ENCODE assay signal across 7 cellular contexts in the genomic region with DNA sequence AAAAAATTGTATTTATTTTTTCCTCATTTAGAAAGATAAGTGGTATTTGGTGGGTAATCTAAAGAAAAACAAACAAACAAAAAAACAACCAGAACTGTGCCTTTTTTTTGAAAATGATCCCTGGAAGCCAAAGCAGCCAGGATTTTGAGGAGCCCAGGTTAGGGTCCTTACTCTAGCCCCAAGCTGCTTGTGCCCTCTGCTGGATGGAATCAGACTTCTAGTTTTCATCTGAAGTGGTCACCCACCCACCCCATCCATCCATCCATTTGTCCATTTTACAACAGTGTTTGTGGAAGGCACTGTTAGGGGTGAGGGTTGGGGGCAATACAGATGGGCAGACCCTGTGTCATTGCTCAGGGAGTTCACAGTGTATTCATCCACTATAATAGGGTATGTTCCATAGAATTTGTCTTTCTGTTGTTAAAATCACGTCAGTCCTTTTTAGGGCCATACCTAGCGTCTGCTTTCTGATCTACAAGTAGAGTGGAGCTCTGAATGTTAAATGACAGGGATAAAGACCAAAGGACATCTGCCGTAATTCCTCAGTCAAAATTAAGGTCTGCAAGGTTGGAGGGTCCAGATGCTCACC. TPM values are rescaled to one million over a fixed set of nuclear protein-coding genes. Genes with fewer than 3 reads are reported as not detected.
DNase-seq lines count a peak whose midpoint lies in the region; ATAC-seq, FAIRE-seq and TF ChIP-seq lines count a peak whose summit lies in the region.

No MANE protein-coding gene starts in this region.

- H2AK5ac ChIP-seq in H1 (ENCODE audit: low read depth, low read length): no peak overlapping the region

- TF ChIP-seq CTCF in GM20000 (IDR thresholded peaks at IDR 0.05; ENCODE audit: extremely low read depth, missing control alignments): peak; percentile 28
- TF ChIP-seq CTCF in H1 (IDR thresholded peaks at IDR 0.05; ENCODE audit: control extremely low read depth in 1 of 3, insufficient read depth in 1 of 3, low read depth in 1 of 3, low read length in 3 of 3): peak; percentile 59 to 90 (median 83)
- TF ChIP-seq CTCF in left lung (IDR thresholded peaks at IDR 0.05): peak in 1 of 2 donors; percentile 15

- no peak overlapping the region for H3K56ac ChIP-seq in H1 (replicated peaks; ENCODE audit: insufficient read length, low read depth, low read length)

- no peak overlapping the region for H2BK15ac ChIP-seq in H1 (ENCODE audit: low read length)

- intact Hi-C loops in left lung (cut with DNase I): loop anchor here in 1 of 2 donors (5.0 kb wide), 1 partner anchor 72 kb away; no protein-coding TSS in a partner anchor

- no peak overlapping the region for H3K14ac ChIP-seq in H1 (ENCODE audit: insufficient read length)

- DNase-seq in Caki2 (ENCODE audit: low read depth) (peak; percentile 32), GM20000 (ENCODE audit: low spot score) (peak; percentile 38), NT2/D1 (ENCODE audit: low read depth, low spot score) (peak; percentile 71), H1 (ENCODE audit: low read depth in 1 of 2, low spot score in 2 of 2) (peak in 1 of 2 experiments; percentile 63), renal cortical epithelial cell (ENCODE audit: low read depth) (peak; percentile 51), left lung (no peak)

- H3K4ac ChIP-seq in H1 (replicated peaks; ENCODE audit: insufficient read length, low read depth, low read length): no peak overlapping the region

- no peak for ATAC-seq in HG02970 (IDR thresholded peaks at IDR 0.05; ENCODE audit: low FRiP score, unreplicated experiment)
- no peak for ATAC-seq in left lung

- no peak for TF ChIP-seq POLR2A in H1 (IDR thresholded peaks at IDR 0.05; ENCODE audit: control extremely low read depth in 1 of 2, low read depth in 2 of 2, low read length in 2 of 2)

- H3K27ac ChIP-seq in H1 (ENCODE audit: low read depth, low read length) (no peak overlapping the region), left lung (no peak overlapping the region)

- H3K4me3 ChIP-seq in NT2/D1 (ENCODE audit: insufficient read length, low read depth) (no peak overlapping the region), H1 (ENCODE audit: extremely low read depth in 1 of 4, insufficient read depth in 2 of 4, low read depth in 3 of 4, low read length in 4 of 4) (no peak overlapping the region), left lung (no peak overlapping the region)

- no peak overlapping the region for H2AFZ ChIP-seq in H1 (ENCODE audit: low read length)

- H3K18ac ChIP-seq in H1 (ENCODE audit: extremely low read depth, low read length): no peak overlapping the region

- H3K4me1 ChIP-seq in NT2/D1 (ENCODE audit: insufficient read depth, insufficient read length) (no peaks in the 10 kb centered on the region), H1 (replicated peaks in 1 of 4; ENCODE audit: control insufficient read depth in 3 of 4, insufficient read depth in 4 of 4, low read length in 3 of 4) (peaks cover 4 to 18% (median 13%) of the 10 kb centered on the region in 4 experiments), left lung (peaks cover 7 to 30% of the 10 kb centered on the region in 2 donors)

- no peak overlapping the region for H4K8ac ChIP-seq in H1 (ENCODE audit: extremely low read depth, insufficient read depth, low read length)

- in situ Hi-C loops in Caki2 (cut with HindIII; ENCODE audit: low pct_unique_long_range_greater_than_20kb, low sequenced_read_pairs): no loop called here

- no peak overlapping the region for H4K91ac ChIP-seq in H1 (replicated peaks; ENCODE audit: insufficient read length, low read length)

- POLR2A ChIA-PET in H1 (lab: Charles Lee; ENCODE audit: partially characterized antibody): interaction anchor here (0.7 to 2.2 kb wide), 6 partner anchors 7 to 88 kb away, joined by 3 to 7 read pairs (median 4); a partner anchor contains a TSS

- TF ChIP-seq RAD21 in H1 (IDR thresholded peaks at IDR 0.05 in 1 of 2, conservative IDR thresholded peaks at IDR 0.05 in 1 of 2; ENCODE audit: low read depth in 2 of 2, low read length in 2 of 2): peak; percentile 89 to 91

- H2BK20ac ChIP-seq in H1 (ENCODE audit: low read length): no peak overlapping the region

- no peak overlapping the region for H3K9ac ChIP-seq in NT2/D1 (ENCODE audit: insufficient read length, low read depth)
- no peak overlapping the region for H3K9ac ChIP-seq in H1 (replicated peaks in 1 of 4; ENCODE audit: extremely low read depth in 1 of 4, low read depth in 3 of 4, low read length in 3 of 4)

- peaks cover 7 to 10% of the 10 kb centered on the region in 2 experiments for H4K20me1 ChIP-seq in H1 (replicated peaks in 1 of 2; ENCODE audit: control insufficient read depth in 1 of 2, insufficient read depth in 2 of 2, low read length in 2 of 2)

- FAIRE-seq in H1 (lab: Jason Lieb, UNC): no peak

- H3K27me3 ChIP-seq in NT2/D1 (ENCODE audit: insufficient read depth, insufficient read length) (no peaks in the 10 kb centered on the region), H1 (replicated peaks in 1 of 4; ENCODE audit: control insufficient read depth in 3 of 4, extremely low read depth in 1 of 4, insufficient read depth in 3 of 4, low read length in 3 of 4) (no peaks in the 10 kb centered on the region), left lung (no peaks in the 10 kb centered on the region)

- CTCF ChIA-PET in H1 (lab: Charles Lee; ENCODE audit: partially characterized antibody): interaction anchor here (0.6 to 7.6 kb wide), 28 partner anchors 9 to 380 kb away, joined by 3 to 123 read pairs (median 4); a partner anchor contains a TSS

- peaks cover 3 to 46% of the 10 kb centered on the region in 2 experiments; a peak in 3 of 4 replicates for H3K79me2 ChIP-seq in H1 (ENCODE audit: control insufficient read depth in 1 of 2, insufficient read depth in 2 of 2, low read length in 2 of 2)

- peaks cover 14% of the 10 kb centered on the region for H3K23me2 ChIP-seq in H1 (ENCODE audit: low read depth, low read length)

- H3K4me2 ChIP-seq in H1 (ENCODE audit: insufficient read depth in 1 of 2, low read depth in 2 of 2, low read length in 2 of 2): no peak overlapping the region

- H4K5ac ChIP-seq in H1 (ENCODE audit: insufficient read length, low read depth, low read length): no peak overlapping the region

- H3K23ac ChIP-seq in H1 (ENCODE audit: insufficient read length): no peak overlapping the region

- H2BK12ac ChIP-seq in H1 (ENCODE audit: low read depth, low read length): no peak overlapping the region

- H3K79me1 ChIP-seq in H1 (ENCODE audit: low read depth, low read length): peaks cover 16% of the 10 kb centered on the region

- H2BK120ac ChIP-seq in H1 (replicated peaks; ENCODE audit: low read depth, low read length): no peak overlapping the region

- no peak for TF ChIP-seq EP300 in H1 (IDR thresholded peaks at IDR 0.05; ENCODE audit: borderline replicate concordance in 1 of 2, low read depth in 2 of 2, low read length in 2 of 2)

- H2BK5ac ChIP-seq in H1 (ENCODE audit: low read depth, low read length): no peak overlapping the region

- H3K9me3 ChIP-seq in NT2/D1 (ENCODE audit: insufficient read depth, low read length): no peaks in the 10 kb centered on the region
- no peaks in the 10 kb centered on the region for H3K9me3 ChIP-seq in H1 (ENCODE audit: insufficient read depth in 2 of 2, low read depth in 1 of 2, low read length in 1 of 2)
- H3K9me3 ChIP-seq in left lung: no peaks in the 10 kb centered on the region

- H3K36me3 ChIP-seq in NT2/D1 (ENCODE audit: insufficient read depth, insufficient read length, low read length) (peaks cover 52% of the 10 kb centered on the region), H1 (ENCODE audit: control insufficient read depth in 2 of 4, insufficient read depth in 4 of 4, low read length in 3 of 4) (peaks cover 0 to 16% (median 8%) of the 10 kb centered on the region in 4 experiments; a peak in 7 of 8 replicates), left lung (peaks cover 0 to 30% of the 10 kb centered on the region in 2 donors)

- 91% methylated on average over 3 of the region's 3 CpGs; no CpG with 5 or more reads in 1 of the 2 experiments for WGBS in H1 (ENCODE audit: extremely low coverage in 1 of 2, insufficient coverage in 1 of 2, insufficient read length in 1 of 2, insufficient replicate concordance in 2 of 2, low coverage in 1 of 2, low lambda C conversion rate in 2 of 2, missing lambda C conversion rate in 1 of 2), 2 experiments

RNA-seq across cellular contexts. Expression of a gene that starts 3.0 kb away (rescaled TPM):
- 51.2 and 56.4 TPM in 2 replicates for total RNA-seq in Caki2 (2014; rRNA removed; shearing (Covaris generic); ENCODE audit: low replicate concordance)
- 54.1 and 54.6 TPM in 2 replicates for total RNA-seq in H1 (2021; fragmentation: NEBNext Ultra II Directional; extraction: Animal tissue kit (Norgen Biotek cat#: 25700))
- polyA plus RNA-seq in H1 (2011; rRNA removed): 30.4 and 38.2 TPM in 2 replicates
- polyA plus RNA-seq in H1 (2011; cell fraction: cytosol; rRNA removed): 45.0 TPM
- polyA plus RNA-seq in H1 (2011; cell fraction: nucleus; rRNA removed): 29.2 TPM
- polyA plus RNA-seq in H1 (2012, experiment 1 of 2): 48.6 to 70.3 TPM (median 52.5 TPM) in 4 replicates
- polyA plus RNA-seq in H1 (2012, experiment 2 of 2): 52.2 TPM
- 31.2 TPM for polyA plus RNA-seq in H1 (2013, experiment 1 of 2)
- polyA plus RNA-seq in H1 (2013, experiment 2 of 2): 29.3 TPM
- 42.0 and 44.6 TPM in 2 replicates for polyA minus RNA-seq in H1 (2011; rRNA and poly(A)+ RNA removed)
- 24.8 TPM for polyA minus RNA-seq in H1 (2011; cell fraction: cytosol; rRNA and poly(A)+ RNA removed)
- 18.2 TPM for polyA minus RNA-seq in H1 (2011; cell fraction: nucleus; rRNA and poly(A)+ RNA removed)
- total RNA-seq in renal cortical epithelial cell (38.6 and 40.8 TPM in 2 replicates), left lung (10 to 100 TPM; 18.0 to 21.9 TPM)

RNA-seq across cellular contexts. Expression of a gene that starts 3.6 kb away (rescaled TPM):
- total RNA-seq in Caki2 (2014; rRNA removed; shearing (Covaris generic); ENCODE audit: low replicate concordance): 48.5 and 49.9 TPM in 2 replicates
- total RNA-seq in H1 (2021; fragmentation: NEBNext Ultra II Directional; extraction: Animal tissue kit (Norgen Biotek cat#: 25700)): 29.7 and 36.3 TPM in 2 replicates
- 11.3 and 15.0 TPM in 2 replicates for polyA plus RNA-seq in H1 (2011; rRNA removed)
- polyA plus RNA-seq in H1 (2011; cell fraction: cytosol; rRNA removed): 22.9 TPM
- polyA plus RNA-seq in H1 (2011; cell fraction: nucleus; rRNA removed): 7.7 TPM
- polyA plus RNA-seq in H1 (2012, experiment 1 of 2): 26.8 to 58.2 TPM (median 33.2 TPM) in 4 replicates
- polyA plus RNA-seq in H1 (2012, experiment 2 of 2): 24.3 TPM
- polyA plus RNA-seq in H1 (2013, experiment 1 of 2): 40.4 TPM
- polyA plus RNA-seq in H1 (2013, experiment 2 of 2): 42.1 TPM
- 4.2 and 5.5 TPM in 2 replicates for polyA minus RNA-seq in H1 (2011; rRNA and poly(A)+ RNA removed)
- polyA minus RNA-seq in H1 (2011; cell fraction: cytosol; rRNA and poly(A)+ RNA removed): 6.2 TPM
- polyA minus RNA-seq in H1 (2011; cell fraction: nucleus; rRNA and poly(A)+ RNA removed): 9.7 TPM
- total RNA-seq in renal cortical epithelial cell (20.5 and 23.7 TPM in 2 replicates), left lung (10 to 100 TPM; 22.3 to 26.1 TPM)

RNA-seq across cellular contexts. Expression of a gene that starts 55.1 kb away (rescaled TPM):
- 0.27 and 18.9 TPM in 2 replicates for total RNA-seq in Caki2 (2014; rRNA removed; shearing (Covaris generic); ENCODE audit: low replicate concordance)
- not detected in 2 replicates for total RNA-seq in H1 (2021; fragmentation: NEBNext Ultra II Directional; extraction: Animal tissue kit (Norgen Biotek cat#: 25700))
- polyA plus RNA-seq in H1 (2011; rRNA removed): 0.14 and 0.39 TPM in 2 replicates
- polyA plus RNA-seq in H1 (2011; cell fraction: cytosol; rRNA removed): 0.17 TPM
- polyA plus RNA-seq in H1 (2011; cell fraction: nucleus; rRNA removed): not detected
- 0.11 to 0.15 TPM in 2 of 4 replicates, not detected in the others for polyA plus RNA-seq in H1 (2012, experiment 1 of 2)
- polyA plus RNA-seq in H1 (2012, experiment 2 of 2): not detected
- polyA plus RNA-seq in H1 (2013, experiment 1 of 2): 0.08 TPM
- polyA plus RNA-seq in H1 (2013, experiment 2 of 2): 0.11 TPM
- 0.44 and 0.50 TPM in 2 replicates for polyA minus RNA-seq in H1 (2011; rRNA and poly(A)+ RNA removed)
- polyA minus RNA-seq in H1 (2011; cell fraction: cytosol; rRNA and poly(A)+ RNA removed): not detected
- polyA minus RNA-seq in H1 (2011; cell fraction: nucleus; rRNA and poly(A)+ RNA removed): not detected
- total RNA-seq in renal cortical epithelial cell (not detected in 2 replicates), left lung (1 to 10 TPM in 1 of 2 donors, not detected in 1; 1.2 TPM)

RNA-seq across cellular contexts. Expression of a gene that starts 59.5 kb away (rescaled TPM):
- 27.0 and 32.4 TPM in 2 replicates for total RNA-seq in Caki2 (2014; rRNA removed; shearing (Covaris generic); ENCODE audit: low replicate concordance)
- total RNA-seq in H1 (2021; fragmentation: NEBNext Ultra II Directional; extraction: Animal tissue kit (Norgen Biotek cat#: 25700)): 31.8 and 32.6 TPM in 2 replicates
- polyA plus RNA-seq in H1 (2011; rRNA removed): 31.3 and 53.7 TPM in 2 replicates
- polyA plus RNA-seq in H1 (2011; cell fraction: cytosol; rRNA removed): 39.1 TPM
- 22.8 TPM for polyA plus RNA-seq in H1 (2011; cell fraction: nucleus; rRNA removed)
- 29.4 to 42.3 TPM (median 32.9 TPM) in 4 replicates for polyA plus RNA-seq in H1 (2012, experiment 1 of 2)
- polyA plus RNA-seq in H1 (2012, experiment 2 of 2): 26.2 TPM
- polyA plus RNA-seq in H1 (2013, experiment 1 of 2): 49.0 TPM
- polyA plus RNA-seq in H1 (2013, experiment 2 of 2): 52.1 TPM
- polyA minus RNA-seq in H1 (2011; rRNA and poly(A)+ RNA removed): 41.7 and 56.8 TPM in 2 replicates
- 15.0 TPM for polyA minus RNA-seq in H1 (2011; cell fraction: cytosol; rRNA and poly(A)+ RNA removed)
- 13.3 TPM for polyA minus RNA-seq in H1 (2011; cell fraction: nucleus; rRNA and poly(A)+ RNA removed)
- total RNA-seq in renal cortical epithelial cell (24.7 and 30.3 TPM in 2 replicates), left lung (10 to 100 TPM; 27.1 to 27.7 TPM)

Comparison
In these comparisons a context has a peak if more than half of its experiments do, and no peak if none do; other contexts are left out.
1. DNase-seq: peak in Caki2 (single experiment), GM20000 (single experiment), NT2/D1 (single experiment) and renal cortical epithelial cell (single experiment); none in left lung (0 of 2).